ENCODE assay signal across 7 cellular contexts in the genomic region with DNA sequence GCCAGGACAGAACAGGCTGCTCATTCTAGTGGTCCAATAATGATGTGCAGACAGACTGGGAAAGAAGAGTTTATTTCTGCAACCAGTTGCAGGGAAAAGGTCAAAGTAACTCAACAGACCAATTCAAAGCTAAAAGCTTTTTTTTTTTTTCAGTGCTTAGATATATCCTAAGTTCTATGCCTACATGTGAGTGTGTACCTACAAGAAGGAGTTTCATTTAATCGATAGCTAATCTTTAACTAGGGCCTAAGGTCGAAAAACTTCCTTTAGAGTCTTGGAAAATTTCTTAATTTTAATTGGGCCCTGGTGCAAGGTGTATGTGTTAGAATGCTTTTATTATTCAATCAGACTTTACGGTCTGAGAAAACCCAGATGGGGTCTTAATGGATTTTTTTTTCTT.
"Had no signal": no experiment of that assay in that cellular context is flagged by ENCODE, and none has a peak within 500 bp of the region (broad histone marks: within the 10 kb centered on the region; RNA-seq: fewer than 3 reads in every experiment).

No MANE protein-coding gene starts in this region.

- DNase-seq: H9, HCEC 1CT, IMR-90 had no signal

- H3K4me3 ChIP-seq: GM23338 had no signal

- FAIRE-seq: H1, H54, HTR-8/SVneo had no signal

- ATAC-seq: GM23338 had no signal
